Comparison of ENCODE assay signal across 24 cellular contexts in the genomic region with DNA sequence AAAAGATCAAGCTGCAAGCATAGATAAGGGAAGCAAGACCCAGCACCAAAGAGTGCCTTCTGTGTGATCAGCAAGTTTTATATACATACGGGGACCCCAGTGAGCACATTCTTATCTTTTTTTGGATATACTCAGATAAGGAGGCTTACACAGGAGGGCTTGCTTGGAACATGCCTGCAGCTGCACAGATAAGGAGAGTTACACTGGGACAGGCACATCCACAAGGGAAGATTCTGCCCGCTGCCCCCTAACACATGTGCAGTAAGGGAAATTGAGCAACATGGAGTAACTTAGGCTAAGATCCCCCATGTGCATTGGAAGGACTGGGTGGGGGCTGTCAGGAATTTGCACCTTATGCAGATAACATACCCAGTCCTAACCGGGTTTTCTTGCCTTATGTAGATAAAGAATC.
"Had no signal": no experiment of that assay in that cellular context is flagged by ENCODE, and none has a peak within 500 bp of the region (broad histone marks: within the 10 kb centered on the region; RNA-seq: fewer than 3 reads in every experiment).

No MANE protein-coding gene starts in this region.

- H3K4me1 ChIP-seq: gastrocnemius medialis, heart left ventricle, left ventricle myocardium inferior, sigmoid colon had no signal

- ATAC-seq: activated naive CD8-positive, alpha-beta T cell treated with anti-CD3 and anti-CD28 coated beads, Interleukin-2, amount 50 U/mL, for 24 hours; esophagus mucosa; gastrocnemius medialis; heart left ventricle; stimulated activated naive B cell treated with anti-CD40 and anti-IgM and Interleukin-4, amounts not matched to agents 10 μg/mL and 1 μg/mL and 100 μg/mL, for 72 hours had no signal

- H3K36me3 ChIP-seq: brain microvascular endothelial cell, gastrocnemius medialis, heart left ventricle, left ventricle myocardium inferior, sigmoid colon had no signal

- H3K9me3 ChIP-seq: gastrocnemius medialis, heart left ventricle, left ventricle myocardium inferior had no signal

- H3K27me3 ChIP-seq: brain microvascular endothelial cell, gastrocnemius medialis, sigmoid colon had no signal

- DNase-seq: activated CD4-positive, CD25-positive, alpha-beta regulatory T cell; activated CD8-positive, alpha-beta memory T cell treated with anti-CD3 and anti-CD28 coated beads for 24 hours; activated CD8-positive, alpha-beta memory T cell treated with anti-CD3 and anti-CD28 coated beads, Interleukin-2, amount 50 U/mL, for 48 hours; activated effector memory CD4-positive, alpha-beta T cell treated with Interleukin-2 at 50 U/mL for 16 hours; activated naive CD4-positive, alpha-beta T cell treated with anti-CD3 and anti-CD28 coated beads, Interleukin-2, amount 10 ng/mL, durations not matched to agents 7 days and 5 days; activated naive CD8-positive, alpha-beta T cell treated with anti-CD3 and anti-CD28 coated beads, Interleukin-2, amount 50 U/mL, for 24 hours; activated T-cell treated with anti-CD3 and anti-CD28 coated beads, Interleukin-2, amount 50 U/mL, for 48 hours; anterior cingulate cortex; brain microvascular endothelial cell; central memory CD4-positive, alpha-beta T cell; gastrocnemius medialis; heart left ventricle; immature natural killer cell; kidney glomerular epithelial cell; left ventricle myocardium inferior; mammary epithelial cell; occipital lobe; posterior cingulate gyrus; sigmoid colon; stimulated activated CD4-positive, alpha-beta T cell treated with anti-CD3 and anti-CD28 coated beads, Interleukin-4, amount 100 ng/mL, for 4 hours; stimulated activated naive B cell treated with anti-CD40 and anti-IgM and Interleukin-4, amounts not matched to agents 10 μg/mL and 1 μg/mL and 100 μg/mL, for 72 hours had no signal

- H3K4me3 ChIP-seq: gastrocnemius medialis, heart left ventricle, left ventricle myocardium inferior, sigmoid colon had no signal

- H3K27ac ChIP-seq: brain microvascular endothelial cell, gastrocnemius medialis, heart left ventricle, left ventricle myocardium inferior, sigmoid colon had no signal

- FAIRE-seq: colon, endometrium had no signal
